ENCODE assay signal across 8 cellular contexts in genomic region chr9:128191406-128192046, GRCh38. TPM values are rescaled to one million over a fixed set of nuclear protein-coding genes. Genes with fewer than 3 reads are reported as not detected.
A peak's percentile ranks its signal among the peaks of the same experiment; 100 is the strongest.
DNase-seq lines count a peak whose midpoint lies in the region; ATAC-seq and TF ChIP-seq lines count a peak whose summit lies in the region.

TSS of gene CIZ1 (minus strand) at chr9:128191572. CDS start at chr9:128190857, 715 bp downstream.

- no peaks in the 10 kb centered on the region for H3K9me2 ChIP-seq in Karpas-422 (replicated peaks; ENCODE audit: insufficient read depth, low read length)

- H3K9ac ChIP-seq in DND-41 (ENCODE audit: low read depth, low read length) (peak within 1 kb of the TSS; percentile 76), Karpas-422 (ENCODE audit: low read length) (peak within 1 kb of the TSS; percentile 86)

- no peaks in the 10 kb centered on the region for H3K27me3 ChIP-seq in DND-41 (ENCODE audit: insufficient read depth, low read length, poor library complexity)
- H3K27me3 ChIP-seq in Karpas-422 (ENCODE audit: low read length), result no peaks in the 10 kb centered on the region
- no peaks in the 10 kb centered on the region for H3K27me3 ChIP-seq in heart left ventricle
- H3K27me3 ChIP-seq in prostate gland (replicated peaks; ENCODE audit: insufficient read depth), result no peaks in the 10 kb centered on the region

- TF ChIP-seq CTCF in DND-41 (IDR thresholded peaks at IDR 0.05; ENCODE audit: borderline replicate concordance, extremely low read depth, low read length, poor library complexity, severe bottlenecking) (peak; percentile 75), heart left ventricle (IDR thresholded peaks at IDR 0.05) (peak; percentile 54 to 98 (median 84)), prostate gland (IDR thresholded peaks at IDR 0.05) (peak; percentile 68 to 90 (median 82))

- intact Hi-C loops in heart left ventricle (cut with DNase I) (loop anchor here in 2 of 10 donors (5.0 to 10.0 kb wide), 2 partner anchors 153 to 436 kb away; partner anchors contain the start of gene SLC27A4 (in 1 of the 2)), prostate gland (cut with DNase I) (loop anchor here (10.0 kb wide), 1 partner anchor 83 kb away; the partner anchor contains the start of genes GOLGA2 and SWI5)

- H3K4me1 Mint-ChIP-seq in activated naive CD8-positive, alpha-beta T cell treated with anti-CD3 and anti-CD28 coated beads, Interleukin-2, amount 50 U/mL, for 24 hours, result peaks cover 39% of the 10 kb centered on the region

- H4K20me1 ChIP-seq in DND-41 (ENCODE audit: insufficient read depth, low read length) (no peaks in the 10 kb centered on the region), Karpas-422 (ENCODE audit: insufficient read depth, low read depth, low read length) (no peaks in the 10 kb centered on the region)

- peak within 1 kb of the TSS; percentile 94 for H3K4me3 Mint-ChIP-seq in activated naive CD8-positive, alpha-beta T cell treated with anti-CD3 and anti-CD28 coated beads, Interleukin-2, amount 50 U/mL, for 24 hours

- no peaks in the 10 kb centered on the region for H3K9me3 ChIP-seq in DND-41 (ENCODE audit: insufficient read depth, low read length, severe bottlenecking)
- no peaks in the 10 kb centered on the region for H3K9me3 ChIP-seq in Karpas-422 (ENCODE audit: low read length)
- H3K9me3 ChIP-seq in heart left ventricle, result no peaks in the 10 kb centered on the region
- no peaks in the 10 kb centered on the region for H3K9me3 ChIP-seq in prostate gland

- peak; percentile 72 for DNase-seq in DND-41
- peak; percentile 89 for DNase-seq in Karpas-422
- peak; percentile 72 for DNase-seq in SW480 (ENCODE audit: low spot score)
- DNase-seq in activated naive CD8-positive, alpha-beta T cell treated with anti-CD3 and anti-CD28 coated beads, Interleukin-2, amount 50 U/mL, for 24 hours, result peak; percentile 81
- DNase-seq in heart left ventricle, result peak; percentile 79 to 91 (median 84)
- peak; percentile 67 for DNase-seq in prostate gland (ENCODE audit: low spot score)

- H2AFZ ChIP-seq in DND-41 (ENCODE audit: low read depth, low read length), result peak within 1 kb of the TSS; percentile 99
- peak within 1 kb of the TSS; percentile 93 for H2AFZ ChIP-seq in Karpas-422 (ENCODE audit: low read length)

- H3K4me1 ChIP-seq in DND-41 (ENCODE audit: insufficient read depth, low read length) (peaks cover 18% of the 10 kb centered on the region), Karpas-422 (ENCODE audit: low read length) (peaks cover 22% of the 10 kb centered on the region), heart left ventricle (peaks cover 7 to 31% (median 18%) of the 10 kb centered on the region in 12 donors), prostate gland (replicated peaks) (peaks cover 11% of the 10 kb centered on the region), urinary bladder (ENCODE audit: insufficient read depth) (peaks cover 3% of the 10 kb centered on the region)

- peaks cover 13% of the 10 kb centered on the region for H3K79me2 ChIP-seq in DND-41 (ENCODE audit: insufficient read depth, low read length)
- H3K79me2 ChIP-seq in Karpas-422 (ENCODE audit: low read length), result peaks cover 12% of the 10 kb centered on the region

- H3K4me3 ChIP-seq in DND-41 (ENCODE audit: low read depth in 1 of 2, low read length in 2 of 2) (peak within 1 kb of the TSS; percentile 65 to 90; a peak in 3 of 4 replicates), Karpas-422 (ENCODE audit: low read length) (peak within 1 kb of the TSS; percentile 85), heart left ventricle (peak within 1 kb of the TSS; percentile 72 to 98 (median 90)), prostate gland (peak within 1 kb of the TSS; percentile 86 to 97), urinary bladder (ENCODE audit: low read depth, low read length) (peak within 1 kb of the TSS; percentile 86)

- H3K27me3 Mint-ChIP-seq in activated naive CD8-positive, alpha-beta T cell treated with anti-CD3 and anti-CD28 coated beads, Interleukin-2, amount 50 U/mL, for 24 hours, result peaks cover 4% of the 10 kb centered on the region

- peak within 1 kb of the TSS; percentile 80 for H3K4me2 ChIP-seq in DND-41 (ENCODE audit: insufficient read depth, low read length)
- peak within 1 kb of the TSS; percentile 84 for H3K4me2 ChIP-seq in Karpas-422 (ENCODE audit: low read depth, low read length, poor library complexity, severe bottlenecking)

- peaks cover 13% of the 10 kb centered on the region for H3K36me3 Mint-ChIP-seq in activated naive CD8-positive, alpha-beta T cell treated with anti-CD3 and anti-CD28 coated beads, Interleukin-2, amount 50 U/mL, for 24 hours (ENCODE audit: low read depth)

- no peaks in the 10 kb centered on the region for H3K9me3 Mint-ChIP-seq in activated naive CD8-positive, alpha-beta T cell treated with anti-CD3 and anti-CD28 coated beads, Interleukin-2, amount 50 U/mL, for 24 hours

- TF ChIP-seq POLR2A in heart left ventricle (IDR thresholded peaks at IDR 0.05) (peak in 1 of 2 donors; percentile 57), prostate gland (IDR thresholded peaks at IDR 0.05) (peak; percentile 31)

- peak within 1 kb of the TSS; percentile 90 for H3K27ac Mint-ChIP-seq in activated naive CD8-positive, alpha-beta T cell treated with anti-CD3 and anti-CD28 coated beads, Interleukin-2, amount 50 U/mL, for 24 hours

- H3K36me3 ChIP-seq in DND-41 (ENCODE audit: insufficient read depth, low read length), result peaks cover 17% of the 10 kb centered on the region
- peaks cover 15% of the 10 kb centered on the region; the same call in 1 of the 2 replicates for H3K36me3 ChIP-seq in Karpas-422 (ENCODE audit: insufficient read depth, low read length)
- H3K36me3 ChIP-seq in heart left ventricle, result peaks cover 0 to 38% (median 31%) of the 10 kb centered on the region in 9 donors
- H3K36me3 ChIP-seq in prostate gland, result no peaks in the 10 kb centered on the region
- no peaks in the 10 kb centered on the region for H3K36me3 ChIP-seq in urinary bladder (ENCODE audit: insufficient read depth)

- ATAC-seq in DND-41 (ENCODE audit: insufficient read depth, low read depth) (peak; percentile 91), GM21529 (IDR thresholded peaks at IDR 0.05; ENCODE audit: unreplicated experiment) (peak; percentile 78), heart left ventricle (peak; percentile 59 to 94 (median 90))
- ATAC-seq in activated naive CD8-positive, alpha-beta T cell treated with anti-CD3 and anti-CD28 coated beads, Interleukin-2, amount 50 U/mL, for 24 hours, result peak; percentile 95

- 0 to 1% (median 0%) methylated on average over 17 to 71 of the region's 71 CpGs for WGBS in heart left ventricle, 4 donors
- WGBS in prostate gland, result 1% methylated on average over 34 of the region's 71 CpGs
- under 1% methylated on average over 71 of the region's 71 CpGs for WGBS in urinary bladder

- H3K27ac ChIP-seq in DND-41 (ENCODE audit: low read length) (peak within 1 kb of the TSS; percentile 79), Karpas-422 (ENCODE audit: low read length) (peak within 1 kb of the TSS; percentile 72), heart left ventricle (peak within 1 kb of the TSS; percentile 62 to 93 (median 90)), prostate gland (peak within 1 kb of the TSS; percentile 83 to 86), urinary bladder (ENCODE audit: low read depth) (peak within 1 kb of the TSS; percentile 95)

RNA-seq across cellular contexts. Expression of gene CIZ1, which starts in this region (rescaled TPM):
- 62.7 and 84.0 TPM in 2 replicates for total RNA-seq in Karpas-422 (2014; rRNA removed; shearing (Covaris generic); ENCODE audit: low replicate concordance)
- total RNA-seq in heart left ventricle (100 to 1,000 TPM in 1 of 9 donors, 10 to 100 TPM in 8; 42.6 to 101 (median 79.3) TPM), prostate gland (10 to 100 TPM; 55.2 to 94.0 TPM), urinary bladder (23.6 TPM)
- polyA plus RNA-seq in heart left ventricle (10 to 100 TPM; 43.7 to 53.8 TPM), urinary bladder (95.8 TPM)

Comparison
In these comparisons a context has a peak if more than half of its experiments do, and no peak if none do; other contexts are left out.
1. Peak in every context shown above with its lines: DNase-seq, ATAC-seq, H3K4me3 ChIP-seq and H3K27ac ChIP-seq.